Comparison of ENCODE assay signal across 15 cellular contexts in genomic region chr12:124419292-124420040, GRCh38.
DNase-seq lines count a peak whose midpoint lies in the region; ATAC-seq and TF ChIP-seq lines count a peak whose summit lies in the region.
"Had no signal": no experiment of that assay in that cellular context is flagged by ENCODE, and none has a peak within 500 bp of the region (broad histone marks: within the 10 kb centered on the region; RNA-seq: fewer than 3 reads in every experiment).

No MANE protein-coding gene starts in this region.

- no peaks in the 10 kb centered on the region for H3K9me3 Mint-ChIP-seq in nephron
- H3K9me3 Mint-ChIP-seq: endodermal cell had no signal

- no peak for ATAC-seq in GM21381 (IDR thresholded peaks at IDR 0.05; ENCODE audit: unreplicated experiment)
- ATAC-seq in HG02678 (IDR thresholded peaks at IDR 0.05; ENCODE audit: unreplicated experiment) = no peak
- ATAC-seq: gastrocnemius medialis, mucosa of descending colon had no signal

- TF ChIP-seq CTCF in choroid plexus epithelial cell (conservative IDR thresholded peaks at IDR 0.05; ENCODE audit: low read depth, low read length) (no peak), nephron (IDR thresholded peaks at IDR 0.05; ENCODE audit: unreplicated experiment in 3 of 3) (no peak)

- peak; percentile 70 for DNase-seq in D341Med (ENCODE audit: low spot score)
- peak; percentile 88 for DNase-seq in NCI-H2171 (lab: John Stamatoyannopoulos, UW)
- peak; percentile 96 for DNase-seq in choroid plexus epithelial cell (ENCODE audit: low read depth)
- DNase-seq in cerebellum (ENCODE audit: low spot score) = no peak
- no peak for DNase-seq in activated CD8-positive, alpha-beta memory T cell treated with anti-CD3 and anti-CD28 coated beads, Interleukin-2, amount 50 U/mL, for 48 hours
- DNase-seq: activated T-cell treated with anti-CD3 and anti-CD28 coated beads, Interleukin-2, amount 50 U/mL, for 1 hour; endodermal cell; gastrocnemius medialis; mucosa of descending colon; NCI-H526 treated with DMSO at 0.1 percent for 48 hours; T-helper 2 cell had no signal

- no peaks in the 10 kb centered on the region for H3K27me3 Mint-ChIP-seq in nephron (ENCODE audit: low read depth)
- H3K27me3 Mint-ChIP-seq: progenitor cell of endocrine pancreas had no signal

- no peak overlapping the region for H3K4me3 ChIP-seq in choroid plexus epithelial cell (ENCODE audit: low read depth, low read length)
- H3K4me3 ChIP-seq: gastrocnemius medialis, mucosa of descending colon had no signal

- H3K4me1 Mint-ChIP-seq in nephron = peaks cover 54% of the 10 kb centered on the region
- H3K4me1 Mint-ChIP-seq: endodermal cell had no signal

- H3K36me3 Mint-ChIP-seq in nephron (ENCODE audit: low read depth) = peaks cover 58% of the 10 kb centered on the region

- peak overlapping the region in 2 of 3 experiments; percentile 60 to 81 for H3K27ac Mint-ChIP-seq in nephron
- H3K27ac Mint-ChIP-seq: endodermal cell, progenitor cell of endocrine pancreas had no signal

- H3K4me3 Mint-ChIP-seq in nephron = no peak overlapping the region
- H3K4me3 Mint-ChIP-seq: endodermal cell had no signal

Comparison
In these comparisons a context has a peak if more than half of its experiments do, and no peak if none do; other contexts are left out.
1. DNase-seq: peak in D341Med (single experiment), NCI-H2171 (single experiment) and choroid plexus epithelial cell (single experiment); none in cerebellum (single experiment) and activated CD8-positive, alpha-beta memory T cell treated with anti-CD3 and anti-CD28 coated beads, Interleukin-2, amount 50 U/mL, for 48 hours (single experiment).